ENCODE assay signal across 1 cellular context in the genomic region with DNA sequence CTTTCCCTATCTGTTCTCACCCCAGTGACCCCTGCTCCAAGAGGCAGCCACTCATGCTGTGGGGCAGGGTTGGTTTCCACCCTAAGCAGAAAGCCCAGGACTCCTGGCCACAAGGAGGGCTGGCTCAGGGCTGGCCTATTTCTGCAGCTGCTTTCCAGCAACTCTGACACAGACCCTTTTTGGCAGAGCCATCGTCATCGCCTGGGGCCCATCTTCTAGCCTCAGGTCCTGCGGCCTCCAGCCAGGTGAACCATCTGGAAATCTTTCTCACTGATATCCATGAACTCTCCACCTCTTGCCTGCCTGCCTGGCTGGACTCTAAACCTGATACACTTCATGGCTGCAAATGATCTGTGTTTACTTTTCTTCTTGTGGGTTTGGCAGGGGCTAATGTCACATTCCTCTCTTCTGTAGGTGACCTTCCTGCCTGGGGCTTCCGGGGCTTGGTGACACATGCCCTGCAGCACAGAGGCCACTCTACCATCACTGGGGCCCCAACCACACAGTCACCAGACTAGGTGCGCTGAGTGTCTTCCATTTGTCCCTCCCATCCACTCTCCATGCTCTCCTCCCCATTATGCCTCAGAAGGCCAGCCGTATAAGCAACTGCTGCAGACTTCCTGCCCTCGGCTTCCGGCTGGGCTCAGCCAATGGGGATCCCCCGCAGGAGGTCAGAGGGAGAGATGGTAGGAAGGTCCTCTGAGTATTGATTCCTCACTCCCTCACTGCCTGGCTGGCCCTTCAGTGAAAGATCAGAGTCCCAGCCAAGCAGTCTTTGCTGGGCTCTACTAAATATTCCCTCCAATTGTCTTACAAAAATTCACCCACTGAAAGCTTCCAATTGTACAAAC.
TF ChIP-seq lines count a peak whose summit lies in the region.

No MANE protein-coding gene starts in this region.

TF ChIP-seq in HepG2, 621 proteins besides CTCF, POLR2A, EP300 and RAD21 (continued from another document and continues in another):
- TF ChIP-seq, protein P1, sequence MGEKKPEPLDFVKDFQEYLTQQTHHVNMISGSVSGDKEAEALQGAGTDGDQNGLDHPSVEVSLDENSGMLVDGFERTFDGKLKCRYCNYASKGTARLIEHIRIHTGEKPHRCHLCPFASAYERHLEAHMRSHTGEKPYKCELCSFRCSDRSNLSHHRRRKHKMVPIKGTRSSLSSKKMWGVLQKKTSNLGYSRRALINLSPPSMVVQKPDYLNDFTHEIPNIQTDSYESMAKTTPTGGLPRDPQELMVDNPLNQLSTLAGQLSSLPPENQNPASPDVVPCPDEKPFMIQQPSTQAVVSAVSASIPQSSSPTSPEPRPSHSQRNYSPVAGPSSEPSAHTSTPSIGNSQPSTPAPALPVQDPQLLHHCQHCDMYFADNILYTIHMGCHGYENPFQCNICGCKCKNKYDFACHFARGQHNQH (CRISPR knock-in tag; IDR thresholded peaks at IDR 0.05), result peak; percentile 85
- TF ChIP-seq, protein P2, sequence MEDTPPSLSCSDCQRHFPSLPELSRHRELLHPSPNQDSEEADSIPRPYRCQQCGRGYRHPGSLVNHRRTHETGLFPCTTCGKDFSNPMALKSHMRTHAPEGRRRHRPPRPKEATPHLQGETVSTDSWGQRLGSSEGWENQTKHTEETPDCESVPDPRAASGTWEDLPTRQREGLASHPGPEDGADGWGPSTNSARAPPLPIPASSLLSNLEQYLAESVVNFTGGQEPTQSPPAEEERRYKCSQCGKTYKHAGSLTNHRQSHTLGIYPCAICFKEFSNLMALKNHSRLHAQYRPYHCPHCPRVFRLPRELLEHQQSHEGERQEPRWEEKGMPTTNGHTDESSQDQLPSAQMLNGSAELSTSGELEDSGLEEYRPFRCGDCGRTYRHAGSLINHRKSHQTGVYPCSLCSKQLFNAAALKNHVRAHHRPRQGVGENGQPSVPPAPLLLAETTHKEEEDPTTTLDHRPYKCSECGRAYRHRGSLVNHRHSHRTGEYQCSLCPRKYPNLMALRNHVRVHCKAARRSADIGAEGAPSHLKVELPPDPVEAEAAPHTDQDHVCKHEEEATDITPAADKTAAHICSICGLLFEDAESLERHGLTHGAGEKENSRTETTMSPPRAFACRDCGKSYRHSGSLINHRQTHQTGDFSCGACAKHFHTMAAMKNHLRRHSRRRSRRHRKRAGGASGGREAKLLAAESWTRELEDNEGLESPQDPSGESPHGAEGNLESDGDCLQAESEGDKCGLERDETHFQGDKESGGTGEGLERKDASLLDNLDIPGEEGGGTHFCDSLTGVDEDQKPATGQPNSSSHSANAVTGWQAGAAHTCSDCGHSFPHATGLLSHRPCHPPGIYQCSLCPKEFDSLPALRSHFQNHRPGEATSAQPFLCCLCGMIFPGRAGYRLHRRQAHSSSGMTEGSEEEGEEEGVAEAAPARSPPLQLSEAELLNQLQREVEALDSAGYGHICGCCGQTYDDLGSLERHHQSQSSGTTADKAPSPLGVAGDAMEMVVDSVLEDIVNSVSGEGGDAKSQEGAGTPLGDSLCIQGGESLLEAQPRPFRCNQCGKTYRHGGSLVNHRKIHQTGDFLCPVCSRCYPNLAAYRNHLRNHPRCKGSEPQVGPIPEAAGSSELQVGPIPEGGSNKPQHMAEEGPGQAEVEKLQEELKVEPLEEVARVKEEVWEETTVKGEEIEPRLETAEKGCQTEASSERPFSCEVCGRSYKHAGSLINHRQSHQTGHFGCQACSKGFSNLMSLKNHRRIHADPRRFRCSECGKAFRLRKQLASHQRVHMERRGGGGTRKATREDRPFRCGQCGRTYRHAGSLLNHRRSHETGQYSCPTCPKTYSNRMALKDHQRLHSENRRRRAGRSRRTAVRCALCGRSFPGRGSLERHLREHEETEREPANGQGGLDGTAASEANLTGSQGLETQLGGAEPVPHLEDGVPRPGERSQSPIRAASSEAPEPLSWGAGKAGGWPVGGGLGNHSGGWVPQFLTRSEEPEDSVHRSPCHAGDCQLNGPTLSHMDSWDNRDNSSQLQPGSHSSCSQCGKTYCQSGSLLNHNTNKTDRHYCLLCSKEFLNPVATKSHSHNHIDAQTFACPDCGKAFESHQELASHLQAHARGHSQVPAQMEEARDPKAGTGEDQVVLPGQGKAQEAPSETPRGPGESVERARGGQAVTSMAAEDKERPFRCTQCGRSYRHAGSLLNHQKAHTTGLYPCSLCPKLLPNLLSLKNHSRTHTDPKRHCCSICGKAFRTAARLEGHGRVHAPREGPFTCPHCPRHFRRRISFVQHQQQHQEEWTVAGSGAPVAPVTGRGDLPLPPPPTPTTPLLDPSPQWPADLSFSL (CRISPR knock-in tag; IDR thresholded peaks at IDR 0.05), result no peak
- TF ChIP-seq ZNF597 (CRISPR knock-in tag; IDR thresholded peaks at IDR 0.05), result no peak
- no peak for TF ChIP-seq ZKSCAN8 (CRISPR knock-in tag; IDR thresholded peaks at IDR 0.05; ENCODE audit: borderline replicate concordance)
- TF ChIP-seq SRSF1 (optimal IDR thresholded peaks at IDR 0.05; ENCODE audit: low read depth, low read length), result peak; percentile 71
- no peak for TF ChIP-seq ZNF512B (CRISPR knock-in tag; IDR thresholded peaks at IDR 0.05; ENCODE audit: borderline replicate concordance)
- TF ChIP-seq ZNF430 (CRISPR knock-in tag; IDR thresholded peaks at IDR 0.05), result no peak; the same call in 1 of the 2 replicates
- TF ChIP-seq HDAC2 (CRISPR knock-in tag; IDR thresholded peaks at IDR 0.05), result peak; percentile 95
- TF ChIP-seq WIZ (CRISPR knock-in tag; IDR thresholded peaks at IDR 0.05), result peak; percentile 95
- TF ChIP-seq ZBTB1 (CRISPR knock-in tag; IDR thresholded peaks at IDR 0.05; ENCODE audit: borderline replicate concordance), result no peak
- TF ChIP-seq JARID2 (CRISPR knock-in tag; IDR thresholded peaks at IDR 0.05; ENCODE audit: insufficient replicate concordance), result no peak
- peak; percentile 89; the same call in 1 of the 2 replicates for TF ChIP-seq ZNF350 (CRISPR knock-in tag; IDR thresholded peaks at IDR 0.05; ENCODE audit: borderline replicate concordance, low read depth)
- no peak for TF ChIP-seq ZBTB7B (CRISPR knock-in tag; IDR thresholded peaks at IDR 0.05)
- TF ChIP-seq ZC3H13 (CRISPR knock-in tag; IDR thresholded peaks at IDR 0.05), result no peak; the same call in 1 of the 2 replicates
- TF ChIP-seq ZNF503 (CRISPR knock-in tag; IDR thresholded peaks at IDR 0.05), result peak; percentile 81
- TF ChIP-seq KMT2B (CRISPR knock-in tag; IDR thresholded peaks at IDR 0.05), result no peak; the same call in 1 of the 2 replicates
- peak; percentile 99 for TF ChIP-seq PAXIP1 (CRISPR knock-in tag; conservative IDR thresholded peaks at IDR 0.05)
- TF ChIP-seq CERS6 (CRISPR knock-in tag; IDR thresholded peaks at IDR 0.05), result no peak
- TF ChIP-seq, protein P3, sequence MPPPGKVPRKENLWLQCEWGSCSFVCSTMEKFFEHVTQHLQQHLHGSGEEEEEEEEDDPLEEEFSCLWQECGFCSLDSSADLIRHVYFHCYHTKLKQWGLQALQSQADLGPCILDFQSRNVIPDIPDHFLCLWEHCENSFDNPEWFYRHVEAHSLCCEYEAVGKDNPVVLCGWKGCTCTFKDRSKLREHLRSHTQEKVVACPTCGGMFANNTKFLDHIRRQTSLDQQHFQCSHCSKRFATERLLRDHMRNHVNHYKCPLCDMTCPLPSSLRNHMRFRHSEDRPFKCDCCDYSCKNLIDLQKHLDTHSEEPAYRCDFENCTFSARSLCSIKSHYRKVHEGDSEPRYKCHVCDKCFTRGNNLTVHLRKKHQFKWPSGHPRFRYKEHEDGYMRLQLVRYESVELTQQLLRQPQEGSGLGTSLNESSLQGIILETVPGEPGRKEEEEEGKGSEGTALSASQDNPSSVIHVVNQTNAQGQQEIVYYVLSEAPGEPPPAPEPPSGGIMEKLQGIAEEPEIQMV (CRISPR knock-in tag; IDR thresholded peaks at IDR 0.05; ENCODE audit: low read depth), result no peak; the same call in 1 of the 2 replicates
- no peak for TF ChIP-seq RELA (CRISPR knock-in tag; IDR thresholded peaks at IDR 0.05)
- TF ChIP-seq, protein P4, sequence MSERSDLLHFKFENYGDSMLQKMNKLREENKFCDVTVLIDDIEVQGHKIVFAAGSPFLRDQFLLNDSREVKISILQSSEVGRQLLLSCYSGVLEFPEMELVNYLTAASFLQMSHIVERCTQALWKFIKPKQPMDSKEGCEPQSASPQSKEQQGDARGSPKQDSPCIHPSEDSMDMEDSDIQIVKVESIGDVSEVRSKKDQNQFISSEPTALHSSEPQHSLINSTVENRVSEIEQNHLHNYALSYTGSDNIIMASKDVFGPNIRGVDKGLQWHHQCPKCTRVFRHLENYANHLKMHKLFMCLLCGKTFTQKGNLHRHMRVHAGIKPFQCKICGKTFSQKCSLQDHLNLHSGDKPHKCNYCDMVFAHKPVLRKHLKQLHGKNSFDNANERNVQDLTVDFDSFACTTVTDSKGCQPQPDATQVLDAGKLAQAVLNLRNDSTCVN (CRISPR knock-in tag; IDR thresholded peaks at IDR 0.05; ENCODE audit: borderline replicate concordance), result 0 out of 2 replicates have a peak, but pooled peaks have one; percentile 64
- peak; percentile 70; the same call in 1 of the 2 replicates for TF ChIP-seq KDM3A (CRISPR knock-in tag; IDR thresholded peaks at IDR 0.05; ENCODE audit: low read depth)
- no peak for TF ChIP-seq GLI4 (CRISPR knock-in tag; IDR thresholded peaks at IDR 0.05; ENCODE audit: borderline replicate concordance)
- TF ChIP-seq GATAD2A (CRISPR knock-in tag; IDR thresholded peaks at IDR 0.05), result peak; percentile 75
- peak; percentile 65; the same call in 1 of the 2 replicates for TF ChIP-seq NFKBIZ (CRISPR knock-in tag; IDR thresholded peaks at IDR 0.05)
- peak; percentile 70 for TF ChIP-seq FOXA1 (IDR thresholded peaks at IDR 0.05)
- TF ChIP-seq FOXA1 (CRISPR knock-in tag; IDR thresholded peaks at IDR 0.05), result peak; percentile 97
- TF ChIP-seq ARHGAP35 (CRISPR knock-in tag; IDR thresholded peaks at IDR 0.05; ENCODE audit: borderline replicate concordance), result peak; percentile 67; the same call in 1 of the 2 replicates
- TF ChIP-seq PCBP2 (optimal IDR thresholded peaks at IDR 0.05; ENCODE audit: low read depth, low read length, poor library complexity, severe bottlenecking), result no peak
- peak; percentile 88 for TF ChIP-seq NFYC (CRISPR knock-in tag; IDR thresholded peaks at IDR 0.05)
- TF ChIP-seq FOXO1 (CRISPR knock-in tag; IDR thresholded peaks at IDR 0.05), result peak; percentile 35; the same call in 1 of the 2 replicates
